14 cellular contexts compared by ENCODE assay signal in the genomic region with DNA sequence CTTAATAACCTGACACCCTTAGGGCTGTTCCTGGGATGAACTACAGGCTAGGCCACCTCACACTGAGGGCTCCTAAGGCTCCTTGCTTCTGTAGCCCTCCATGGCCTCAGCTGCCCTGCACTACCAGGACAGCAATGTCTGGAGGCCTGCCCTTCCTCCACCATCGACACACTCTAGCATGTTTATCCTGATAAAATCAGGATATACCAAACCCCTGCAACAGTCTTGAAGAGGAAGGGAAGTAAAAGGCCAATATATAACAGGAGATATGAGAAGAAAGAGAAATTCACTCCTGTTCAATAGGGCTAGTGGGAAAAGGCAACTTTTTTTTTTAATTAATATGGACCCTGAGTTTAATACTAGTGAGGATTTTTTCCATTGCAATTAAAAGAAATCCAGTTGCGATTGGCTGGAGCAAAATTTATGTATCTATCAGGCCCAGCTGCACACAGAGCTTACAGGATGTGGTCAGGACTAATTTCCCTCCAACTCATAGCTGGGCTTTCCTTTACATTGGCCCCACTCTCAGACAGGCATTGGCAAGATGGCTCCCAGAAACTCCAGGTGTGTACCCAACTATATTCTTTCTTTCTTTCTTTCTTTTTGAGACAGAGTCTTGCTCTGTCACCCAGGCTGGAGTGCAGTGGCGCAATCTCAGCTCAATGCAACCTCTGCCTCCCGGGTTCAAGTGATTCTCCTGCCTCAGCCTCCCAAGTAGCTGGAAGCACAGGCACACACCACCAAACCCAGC. TPM values are rescaled to one million over a fixed set of nuclear protein-coding genes. Genes with fewer than 3 reads are reported as not detected.
DNase-seq lines count a peak whose midpoint lies in the region; ATAC-seq, FAIRE-seq and TF ChIP-seq lines count a peak whose summit lies in the region.
"Had no signal": no experiment of that assay in that cellular context is flagged by ENCODE, and none has a peak within 500 bp of the region (broad histone marks: within the 10 kb centered on the region; RNA-seq: fewer than 3 reads in every experiment).

No MANE protein-coding gene starts in this region.

- ATAC-seq in activated T-cell treated with anti-CD3 and anti-CD28 coated beads, Interleukin-2, amount 50 U/mL, for 4 hours, result peak; percentile 43 to 79
- peak; percentile 83 for ATAC-seq in stimulated activated effector memory CD8-positive, alpha-beta T cell treated with anti-CD3 and anti-CD28 coated beads, Interleukin-12 subunit alpha, Interleukin-12 subunit beta, amount 100 ng/mL, for 72 hours
- ATAC-seq in GM18873 (IDR thresholded peaks at IDR 0.05; ENCODE audit: low FRiP score, unreplicated experiment), result no peak

- no peaks in the 10 kb centered on the region for H3K9me3 ChIP-seq in Karpas-422 (ENCODE audit: low read length)

- no peak for DNase-seq in activated T-cell treated with anti-CD3 and anti-CD28 coated beads, Interleukin-2, amount 50 U/mL, for 4 hours
- no peak for DNase-seq in activated T-cell treated with anti-CD3 and anti-CD28 coated beads, Interleukin-2, amount 50 U/mL, for 48 hours
- DNase-seq in Karpas-422 (peak; percentile 45), T-helper 9 cell (no peak), D721Med (ENCODE audit: insufficient read length, low spot score) (no peak)
- peak; percentile 47 for DNase-seq in activated CD4-positive, alpha-beta memory T cell treated with anti-CD3 and anti-CD28 coated beads, Interleukin-2, amount 10 ng/mL, durations not matched to agents 7 days and 5 days
- DNase-seq in stimulated activated effector memory CD8-positive, alpha-beta T cell treated with anti-CD3 and anti-CD28 coated beads, Interleukin-12 subunit alpha, Interleukin-12 subunit beta, amount 100 ng/mL, for 72 hours (ENCODE audit: low spot score in 2 of 2), result no peak
- DNase-seq: amygdala, NCI-H1105, NCI-H524 treated with DMSO at 0.1 percent for 48 hours had no signal

- no peak overlapping the region for H3K27ac ChIP-seq in Karpas-422 (ENCODE audit: low read length)

- no peaks in the 10 kb centered on the region for H3K27me3 Mint-ChIP-seq in activated T-cell treated with anti-CD3 and anti-CD28 coated beads, Interleukin-2, amount 50 U/mL, for 4 hours (ENCODE audit: low read depth)
- no peaks in the 10 kb centered on the region for H3K27me3 Mint-ChIP-seq in activated CD4-positive, alpha-beta memory T cell treated with anti-CD3 and anti-CD28 coated beads, Interleukin-2, amount 10 ng/mL, durations not matched to agents 7 days and 5 days

- no peaks in the 10 kb centered on the region for H3K36me3 ChIP-seq in Karpas-422 (ENCODE audit: insufficient read depth, low read length)

- H3K4me2 ChIP-seq in Karpas-422 (ENCODE audit: low read depth, low read length, poor library complexity, severe bottlenecking), result no peak overlapping the region

- H3K27ac Mint-ChIP-seq in activated CD4-positive, alpha-beta memory T cell treated with anti-CD3 and anti-CD28 coated beads, Interleukin-2, amount 10 ng/mL, durations not matched to agents 7 days and 5 days, result peak overlapping the region; percentile 70
- H3K27ac Mint-ChIP-seq in stimulated activated effector memory CD8-positive, alpha-beta T cell treated with anti-CD3 and anti-CD28 coated beads, Interleukin-12 subunit alpha, Interleukin-12 subunit beta, amount 100 ng/mL, for 72 hours, result peak overlapping the region; percentile 78
- H3K27ac Mint-ChIP-seq: dendritic cell treated with granulocyte-macrophage colony-stimulating factor and Interleukin-4, amounts not matched to agents 40 ng/mL and 50 ng/mL, for 4 days; progenitor cell of endocrine pancreas had no signal

- H3K4me3 Mint-ChIP-seq in activated T-cell treated with anti-CD3 and anti-CD28 coated beads, Interleukin-2, amount 50 U/mL, for 4 hours, result no peak overlapping the region
- H3K4me3 Mint-ChIP-seq in activated CD4-positive, alpha-beta memory T cell treated with anti-CD3 and anti-CD28 coated beads, Interleukin-2, amount 10 ng/mL, durations not matched to agents 7 days and 5 days, result no peak overlapping the region
- peak overlapping the region; percentile 4 for H3K4me3 Mint-ChIP-seq in stimulated activated effector memory CD8-positive, alpha-beta T cell treated with anti-CD3 and anti-CD28 coated beads, Interleukin-12 subunit alpha, Interleukin-12 subunit beta, amount 100 ng/mL, for 72 hours
- H3K4me3 Mint-ChIP-seq: dendritic cell treated with granulocyte-macrophage colony-stimulating factor and Interleukin-4, amounts not matched to agents 40 ng/mL and 50 ng/mL, for 4 days had no signal

- POLR2A ChIA-PET in activated CD4-positive, alpha-beta memory T cell treated with anti-CD3 and anti-CD28 coated beads, Interleukin-2, amount 10 ng/mL, durations not matched to agents 7 days and 5 days (lab: Charles Lee), result interaction anchor here (0.7 to 2.4 kb wide), 6 partner anchors 8 to 100 kb away, joined by 3 to 27 read pairs (median 4); partner anchors contain the start of gene ATP2B4

- no peaks in the 10 kb centered on the region for H3K9me2 ChIP-seq in Karpas-422 (replicated peaks; ENCODE audit: insufficient read depth, low read length)

- no peaks in the 10 kb centered on the region for H3K79me2 ChIP-seq in Karpas-422 (ENCODE audit: low read length)

- peaks cover 34% of the 10 kb centered on the region for H3K4me1 Mint-ChIP-seq in activated T-cell treated with anti-CD3 and anti-CD28 coated beads, Interleukin-2, amount 50 U/mL, for 4 hours (ENCODE audit: low read depth)
- H3K4me1 Mint-ChIP-seq in activated CD4-positive, alpha-beta memory T cell treated with anti-CD3 and anti-CD28 coated beads, Interleukin-2, amount 10 ng/mL, durations not matched to agents 7 days and 5 days, result peaks cover 58% of the 10 kb centered on the region
- H3K4me1 Mint-ChIP-seq in stimulated activated effector memory CD8-positive, alpha-beta T cell treated with anti-CD3 and anti-CD28 coated beads, Interleukin-12 subunit alpha, Interleukin-12 subunit beta, amount 100 ng/mL, for 72 hours, result peaks cover 38% of the 10 kb centered on the region

- no peaks in the 10 kb centered on the region for H3K4me1 ChIP-seq in Karpas-422 (ENCODE audit: low read length)

- CTCF ChIA-PET in activated CD4-positive, alpha-beta memory T cell treated with anti-CD3 and anti-CD28 coated beads, Interleukin-2, amount 10 ng/mL, durations not matched to agents 7 days and 5 days (lab: Charles Lee), result interaction anchor here (0.6 to 1.5 kb wide), 5 partner anchors 8 to 157 kb away, joined by 3 to 6 read pairs (median 4); no protein-coding TSS in a partner anchor

- H3K27me3 ChIP-seq in Karpas-422 (ENCODE audit: low read length), result no peaks in the 10 kb centered on the region

- H3K36me3 Mint-ChIP-seq in activated T-cell treated with anti-CD3 and anti-CD28 coated beads, Interleukin-2, amount 50 U/mL, for 4 hours (ENCODE audit: insufficient read depth), result no peaks in the 10 kb centered on the region
- no peaks in the 10 kb centered on the region for H3K36me3 Mint-ChIP-seq in activated CD4-positive, alpha-beta memory T cell treated with anti-CD3 and anti-CD28 coated beads, Interleukin-2, amount 10 ng/mL, durations not matched to agents 7 days and 5 days (ENCODE audit: low read depth)
- no peaks in the 10 kb centered on the region for H3K36me3 Mint-ChIP-seq in stimulated activated effector memory CD8-positive, alpha-beta T cell treated with anti-CD3 and anti-CD28 coated beads, Interleukin-12 subunit alpha, Interleukin-12 subunit beta, amount 100 ng/mL, for 72 hours

- no peak overlapping the region for H2AFZ ChIP-seq in Karpas-422 (ENCODE audit: low read length)

- no peak for FAIRE-seq in D721Med (lab: Jason Lieb, UNC)
- FAIRE-seq: G401.6 had no signal

- no peak overlapping the region for H3K4me3 ChIP-seq in Karpas-422 (ENCODE audit: low read length)

- H4K20me1 ChIP-seq in Karpas-422 (ENCODE audit: insufficient read depth, low read depth, low read length), result no peaks in the 10 kb centered on the region

- no peak for TF ChIP-seq CTCF in D721Med (IDR thresholded peaks at IDR 0.05; ENCODE audit: insufficient read depth, missing control alignments)

- no peaks in the 10 kb centered on the region for H3K9me3 Mint-ChIP-seq in activated T-cell treated with anti-CD3 and anti-CD28 coated beads, Interleukin-2, amount 50 U/mL, for 4 hours
- no peaks in the 10 kb centered on the region for H3K9me3 Mint-ChIP-seq in activated CD4-positive, alpha-beta memory T cell treated with anti-CD3 and anti-CD28 coated beads, Interleukin-2, amount 10 ng/mL, durations not matched to agents 7 days and 5 days
- no peaks in the 10 kb centered on the region for H3K9me3 Mint-ChIP-seq in stimulated activated effector memory CD8-positive, alpha-beta T cell treated with anti-CD3 and anti-CD28 coated beads, Interleukin-12 subunit alpha, Interleukin-12 subunit beta, amount 100 ng/mL, for 72 hours
- H3K9me3 Mint-ChIP-seq: dendritic cell treated with granulocyte-macrophage colony-stimulating factor and Interleukin-4, amounts not matched to agents 40 ng/mL and 50 ng/mL, for 4 days had no signal

- no peak overlapping the region for H3K9ac ChIP-seq in Karpas-422 (ENCODE audit: low read length)

RNA-seq across cellular contexts. Expression of gene ATP2B4, which starts 13.5 kb away (rescaled TPM):
- 10 to 100 TPM in 2 of 3 donors, 1 to 10 TPM in 1; 6.1 to 17.0 (median 12.1) TPM for total RNA-seq in activated T-cell treated with anti-CD3 and anti-CD28 coated beads, Interleukin-2, amount 50 U/mL, for 4 hours
- total RNA-seq in Karpas-422 (2014; rRNA removed; shearing (Covaris generic); ENCODE audit: low replicate concordance), result 2.5 and 2.7 TPM in 2 replicates
- total RNA-seq in activated CD4-positive, alpha-beta memory T cell treated with anti-CD3 and anti-CD28 coated beads, Interleukin-2, amount 10 ng/mL, durations not matched to agents 7 days and 5 days, result 100 to 1,000 TPM; 112 to 116 TPM

Comparison
In these comparisons a context has a peak if more than half of its experiments do, and no peak if none do; other contexts are left out.
1. DNase-seq: peak in Karpas-422 (single experiment) and activated CD4-positive, alpha-beta memory T cell treated with anti-CD3 and anti-CD28 coated beads, Interleukin-2, amount 10 ng/mL, durations not matched to agents 7 days and 5 days (single experiment); none in activated T-cell treated with anti-CD3 and anti-CD28 coated beads, Interleukin-2, amount 50 U/mL, for 4 hours (single experiment), activated T-cell treated with anti-CD3 and anti-CD28 coated beads, Interleukin-2, amount 50 U/mL, for 48 hours (0 of 2), stimulated activated effector memory CD8-positive, alpha-beta T cell treated with anti-CD3 and anti-CD28 coated beads, Interleukin-12 subunit alpha, Interleukin-12 subunit beta, amount 100 ng/mL, for 72 hours (0 of 2), T-helper 9 cell (single experiment) and D721Med (single experiment).
2. RNA of gene ATP2B4, which starts 13.5 kb away (total RNA-seq): 112 to 116 TPM in activated CD4-positive, alpha-beta memory T cell treated with anti-CD3 and anti-CD28 coated beads, Interleukin-2, amount 10 ng/mL, durations not matched to agents 7 days and 5 days; 6.1 to 17.0 TPM in activated T-cell treated with anti-CD3 and anti-CD28 coated beads, Interleukin-2, amount 50 U/mL, for 4 hours and 2.5 to 2.7 TPM in Karpas-422; every median in the first group is over 4 times any median in the second.